26 cellular contexts compared by ENCODE assay signal in genomic region chr10:123170961-123171360, GRCh38. TPM values are rescaled to one million over a fixed set of nuclear protein-coding genes. Genes with fewer than 3 reads are reported as not detected.
"Had no signal": no experiment of that assay in that cellular context is flagged by ENCODE, and none has a peak within 500 bp of the region (broad histone marks: within the 10 kb centered on the region; RNA-seq: fewer than 3 reads in every experiment).

No MANE protein-coding gene starts in this region.

- ATAC-seq: Panc1, PC-3, SK-N-SH treated with all-trans-retinoic acid at 6 μM for 48 hours had no signal

- H3K9me3 ChIP-seq: MG63, SJCRH30 had no signal

- H3K4me3 ChIP-seq: MG63, SJCRH30 had no signal

- H3K27me3 ChIP-seq: MG63, SJCRH30 had no signal

- H3K4me1 ChIP-seq: SJCRH30 had no signal

- H3K27ac ChIP-seq: HL-60, RWPE1, SJCRH30 had no signal

- FAIRE-seq: HTR-8/SVneo had no signal

- DNase-seq: Karpas-422; KG1; MG63; NCI-H1105; NCI-H1417; NCI-H1436 treated with DMSO at 0.1 percent for 48 hours; NCI-H1694; NCI-H187 treated with DMSO at 0.1 percent for 48 hours; NCI-H2029 treated with DMSO at 0.1 percent for 48 hours; NCI-H2171; NCI-H226; NCI-H446; NCI-H510A; NCI-H524 treated with DMSO at 0.1 percent for 48 hours; NCI-H69; NCI-H774; NK-92 treated with Interleukin-12 subunit alpha and Interleukin-12 subunit beta, amount 100 ng/mL, for 24 hours; PC-3; SHP77 treated with DMSO at 0.1 percent for 48 hours; SJCRH30; T-helper 1 cell had no signal

RNA-seq across cellular contexts. Expression of gene HMX2, which starts 23.0 kb away (rescaled TPM):
- total RNA-seq: PC-3, SJCRH30 had no signal
